ENCODE assay signal across 1 cellular context in the genomic region with DNA sequence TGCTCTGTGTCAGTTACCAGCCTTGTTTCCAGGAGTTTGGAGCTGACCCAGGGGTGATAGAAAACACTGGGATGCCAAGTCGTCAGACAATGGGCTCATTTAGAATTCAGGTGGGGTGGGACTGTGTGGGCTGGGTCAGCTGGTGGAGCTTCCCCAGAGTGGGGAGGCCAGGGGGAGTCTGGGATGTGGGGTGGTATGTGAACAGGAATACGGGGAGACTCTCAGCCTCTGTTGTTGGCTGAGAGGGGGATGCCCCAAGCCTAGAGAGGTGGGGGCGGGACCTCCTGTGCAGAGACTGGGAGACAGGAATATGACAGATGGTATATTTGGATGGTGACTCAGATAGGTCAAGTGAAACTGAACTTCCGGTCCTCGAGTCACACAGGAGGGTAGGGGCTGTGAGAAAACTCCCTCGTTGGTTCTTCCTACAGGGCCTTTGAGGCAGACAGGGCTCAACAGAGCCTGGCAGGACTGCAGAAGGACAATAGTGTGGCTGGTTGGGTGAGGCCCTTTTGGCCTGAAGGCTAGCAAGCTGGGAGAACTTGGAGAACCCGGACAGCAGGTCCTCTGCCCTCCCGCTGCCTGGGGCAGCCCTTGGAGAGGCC.
TF ChIP-seq lines count a peak whose summit lies in the region.

No MANE protein-coding gene starts in this region.

TF ChIP-seq in H1, 55 proteins besides CTCF, POLR2A, EP300 and RAD21 (continued from another document):
- no peak for TF ChIP-seq BRCA1 (IDR thresholded peaks at IDR 0.05; ENCODE audit: low read depth, low read length)
- TF ChIP-seq SIX5 (IDR thresholded peaks at IDR 0.05; ENCODE audit: low read depth, low read length): no peak
- TF ChIP-seq SRF (IDR thresholded peaks at IDR 0.05; ENCODE audit: low read depth, low read length): no peak
- no peak for TF ChIP-seq JUN (IDR thresholded peaks at IDR 0.05; ENCODE audit: low read depth, low read length)
- no peak for TF ChIP-seq NRF1 (IDR thresholded peaks at IDR 0.05; ENCODE audit: low read depth, low read length)
- no peak for TF ChIP-seq GABPA (IDR thresholded peaks at IDR 0.05; ENCODE audit: borderline replicate concordance, insufficient read depth, low read length)
- TF ChIP-seq SUZ12 (IDR thresholded peaks at IDR 0.05; ENCODE audit: low read length): no peak
TF ChIP-seq in H1: peak in this region for 0.
